In genomic region chr17:44754276-44754675, GRCh38 we compare ENCODE assay signal across 20 cellular contexts. TPM values are rescaled to one million over a fixed set of nuclear protein-coding genes. Genes with fewer than 3 reads are reported as not detected.
DNase-seq lines count a peak whose midpoint lies in the region; ATAC-seq, FAIRE-seq and TF ChIP-seq lines count a peak whose summit lies in the region.
"Had no signal": no experiment of that assay in that cellular context is flagged by ENCODE, and none has a peak within 500 bp of the region (broad histone marks: within the 10 kb centered on the region; RNA-seq: fewer than 3 reads in every experiment).

No MANE protein-coding gene starts in this region.

- H3K27ac ChIP-seq in RWPE2 (ENCODE audit: poor library complexity, severe bottlenecking): no peak overlapping the region
- H3K27ac ChIP-seq: BLaER1 treated with 17β-estradiol and CSF1 and Interleukin-3, amounts not matched to agents 10 nM and 100 nM; GM23248 had no signal

- H3K9me3 ChIP-seq in RWPE2 (ENCODE audit: severe bottlenecking): no peaks in the 10 kb centered on the region
- H3K9me3 ChIP-seq: BLaER1 treated with 17β-estradiol and CSF1 and Interleukin-3, amounts not matched to agents 10 nM and 100 nM had no signal

- POLR2A ChIA-PET in activated naive CD8-positive, alpha-beta T cell treated with anti-CD3 and anti-CD28 coated beads, Interleukin-2, amount 10 ng/mL, durations not matched to agents 7 days and 5 days (lab: Charles Lee): interaction anchor here (0.7 kb wide), 1 partner anchor 139 kb away, joined by 6 read pairs; no protein-coding TSS in a partner anchor

- ATAC-seq in activated naive CD8-positive, alpha-beta T cell treated with anti-CD3 and anti-CD28 coated beads, Interleukin-2, amount 10 ng/mL, durations not matched to agents 7 days and 5 days (ENCODE audit: low read depth): no peak
- ATAC-seq in RWPE2 (ENCODE audit: low read depth): no peak
- ATAC-seq: CD8-positive, alpha-beta T cell; GM12878 had no signal

- H3K4me3 Mint-ChIP-seq in activated naive CD8-positive, alpha-beta T cell treated with anti-CD3 and anti-CD28 coated beads, Interleukin-2, amount 10 ng/mL, durations not matched to agents 7 days and 5 days: no peak overlapping the region
- H3K4me3 Mint-ChIP-seq in activated naive CD8-positive, alpha-beta T cell treated with anti-CD3 and anti-CD28 coated beads for 36 hours: no peak overlapping the region
- H3K4me3 Mint-ChIP-seq in neural crest cell: peak overlapping the region; percentile 52
- H3K4me3 Mint-ChIP-seq: B cell; CD8-positive, alpha-beta T cell had no signal

- no peak for TF ChIP-seq CTCF in RWPE2 (IDR thresholded peaks at IDR 0.05; ENCODE audit: poor library complexity, severe bottlenecking)
- TF ChIP-seq CTCF in neural crest cell (conservative IDR thresholded peaks at IDR 0.05): no peak

- H3K27me3 Mint-ChIP-seq in activated naive CD8-positive, alpha-beta T cell treated with anti-CD3 and anti-CD28 coated beads, Interleukin-2, amount 10 ng/mL, durations not matched to agents 7 days and 5 days: peaks cover 17% of the 10 kb centered on the region
- H3K27me3 Mint-ChIP-seq in activated naive CD8-positive, alpha-beta T cell treated with anti-CD3 and anti-CD28 coated beads for 36 hours: peaks cover 22% of the 10 kb centered on the region
- peaks cover 18% of the 10 kb centered on the region for H3K27me3 Mint-ChIP-seq in neural crest cell (ENCODE audit: low read depth)

- no peaks in the 10 kb centered on the region for H3K36me3 ChIP-seq in RWPE2 (ENCODE audit: low read depth)

- no peaks in the 10 kb centered on the region for H3K4me1 ChIP-seq in RWPE2 (ENCODE audit: insufficient read depth, poor library complexity, severe bottlenecking)

- peak overlapping the region; percentile 51 for H3K27ac Mint-ChIP-seq in activated naive CD8-positive, alpha-beta T cell treated with anti-CD3 and anti-CD28 coated beads, Interleukin-2, amount 10 ng/mL, durations not matched to agents 7 days and 5 days
- no peak overlapping the region for H3K27ac Mint-ChIP-seq in activated naive CD8-positive, alpha-beta T cell treated with anti-CD3 and anti-CD28 coated beads for 36 hours
- H3K27ac Mint-ChIP-seq in neural crest cell (ENCODE audit: unreplicated experiment): no peak overlapping the region
- H3K27ac Mint-ChIP-seq: B cell; CD8-positive, alpha-beta T cell had no signal

- H3K36me3 Mint-ChIP-seq in activated naive CD8-positive, alpha-beta T cell treated with anti-CD3 and anti-CD28 coated beads, Interleukin-2, amount 10 ng/mL, durations not matched to agents 7 days and 5 days: peaks cover 3% of the 10 kb centered on the region
- H3K36me3 Mint-ChIP-seq in activated naive CD8-positive, alpha-beta T cell treated with anti-CD3 and anti-CD28 coated beads for 36 hours: peaks cover 11% of the 10 kb centered on the region
- H3K36me3 Mint-ChIP-seq in neural crest cell (ENCODE audit: low read depth): peaks cover 6% of the 10 kb centered on the region

- peaks cover 13% of the 10 kb centered on the region for H3K27me3 ChIP-seq in RWPE2 (ENCODE audit: insufficient read depth, poor library complexity, severe bottlenecking)

- FAIRE-seq in HTR-8/SVneo (lab: Jason Lieb, UNC): peak; percentile 72
- FAIRE-seq: GM12878 had no signal

- H3K4me1 Mint-ChIP-seq in activated naive CD8-positive, alpha-beta T cell treated with anti-CD3 and anti-CD28 coated beads, Interleukin-2, amount 10 ng/mL, durations not matched to agents 7 days and 5 days: no peaks in the 10 kb centered on the region
- no peaks in the 10 kb centered on the region for H3K4me1 Mint-ChIP-seq in activated naive CD8-positive, alpha-beta T cell treated with anti-CD3 and anti-CD28 coated beads for 36 hours
- peaks cover 17% of the 10 kb centered on the region for H3K4me1 Mint-ChIP-seq in neural crest cell

- no peaks in the 10 kb centered on the region for H3K9me3 Mint-ChIP-seq in activated naive CD8-positive, alpha-beta T cell treated with anti-CD3 and anti-CD28 coated beads, Interleukin-2, amount 10 ng/mL, durations not matched to agents 7 days and 5 days
- no peaks in the 10 kb centered on the region for H3K9me3 Mint-ChIP-seq in activated naive CD8-positive, alpha-beta T cell treated with anti-CD3 and anti-CD28 coated beads for 36 hours
- no peaks in the 10 kb centered on the region for H3K9me3 Mint-ChIP-seq in neural crest cell
- H3K9me3 Mint-ChIP-seq: CD8-positive, alpha-beta T cell had no signal

- DNase-seq in activated naive CD8-positive, alpha-beta T cell treated with anti-CD3 and anti-CD28 coated beads, Interleukin-2, amount 10 ng/mL, durations not matched to agents 7 days and 5 days: no peak
- DNase-seq in activated naive CD8-positive, alpha-beta T cell treated with anti-CD3 and anti-CD28 coated beads for 36 hours: no peak
- DNase-seq in HTR-8/SVneo (ENCODE audit: insufficient read length, low spot score) (no peak), RWPE2 (ENCODE audit: low spot score) (peak; percentile 43), neural crest cell (ENCODE audit: low read depth, low spot score) (no peak), NCI-H774 (lab: John Stamatoyannopoulos, UW) (no peak)
- no peak for DNase-seq in activated CD4-positive, alpha-beta T cell treated with anti-CD3 and anti-CD28 coated beads, Interleukin-2, amount 50 U/mL, for 4 hours
- DNase-seq: CD8-positive, alpha-beta T cell; COR-L47; DMS153; DND-41; EL; GM23248; HCEC 1CT; IMR-90; Karpas-422; KBM-7 had no signal

- no peak overlapping the region for H3K4me3 ChIP-seq in RWPE2 (ENCODE audit: severe bottlenecking)
- H3K4me3 ChIP-seq: BLaER1 treated with 17β-estradiol and CSF1 and Interleukin-3, amounts not matched to agents 10 nM and 100 nM; GM12878; GM23248 had no signal

RNA-seq across cellular contexts. Expression of gene ADAM11, which starts 4.5 kb away (rescaled TPM):
- total RNA-seq in activated naive CD8-positive, alpha-beta T cell treated with anti-CD3 and anti-CD28 coated beads, Interleukin-2, amount 10 ng/mL, durations not matched to agents 7 days and 5 days: under 1 TPM; 0.55 to 0.77 TPM
- under 1 TPM; 0.10 TPM for total RNA-seq in activated naive CD8-positive, alpha-beta T cell treated with anti-CD3 and anti-CD28 coated beads for 36 hours
- total RNA-seq in neural crest cell: 5.2 and 6.0 TPM in 2 replicates

RNA-seq across cellular contexts. Expression of gene DBF4B, which starts 45.8 kb away (rescaled TPM):
- 10 to 100 TPM; 27.7 to 31.8 TPM for total RNA-seq in activated naive CD8-positive, alpha-beta T cell treated with anti-CD3 and anti-CD28 coated beads, Interleukin-2, amount 10 ng/mL, durations not matched to agents 7 days and 5 days
- total RNA-seq in activated naive CD8-positive, alpha-beta T cell treated with anti-CD3 and anti-CD28 coated beads for 36 hours: 10 to 100 TPM; 21.9 to 24.6 TPM
- 50.2 and 51.1 TPM in 2 replicates for total RNA-seq in neural crest cell
